Comparison of ENCODE assay signal across 27 cellular contexts in the genomic region with DNA sequence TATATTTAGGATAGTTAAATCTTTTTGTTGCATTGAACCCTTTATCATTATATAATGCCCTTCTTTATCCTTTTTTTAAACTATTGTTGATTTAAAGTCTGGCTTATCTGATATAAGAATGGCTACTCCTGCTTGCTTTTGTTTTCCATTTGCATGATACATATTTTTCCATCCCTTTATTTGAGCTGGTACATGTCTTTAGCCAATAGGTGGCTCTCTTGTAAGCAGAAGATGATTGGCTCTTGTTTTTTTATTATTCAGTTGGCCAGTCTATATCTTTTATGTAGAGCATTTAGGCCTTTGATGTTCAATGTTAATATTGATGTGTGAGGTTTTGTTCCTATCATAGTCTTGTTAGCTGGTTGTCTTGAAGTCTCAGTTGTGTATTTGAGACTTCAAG.
DNase-seq lines count a peak whose midpoint lies in the region; FAIRE-seq and TF ChIP-seq lines count a peak whose summit lies in the region.
"Had no signal": no experiment of that assay in that cellular context is flagged by ENCODE, and none has a peak within 500 bp of the region (broad histone marks: within the 10 kb centered on the region; RNA-seq: fewer than 3 reads in every experiment).

No MANE protein-coding gene starts in this region.

- no peak for FAIRE-seq in kidney (lab: Jason Lieb, UNC)
- FAIRE-seq: pancreas had no signal

- H2AFZ ChIP-seq in OCI-LY1 (ENCODE audit: low read length) = no peak overlapping the region

- H3K9me3 ChIP-seq in A673 (ENCODE audit: low read depth, low read length, poor library complexity, severe bottlenecking) = no peaks in the 10 kb centered on the region
- no peaks in the 10 kb centered on the region for H3K9me3 ChIP-seq in OCI-LY1 (ENCODE audit: low read length)
- no peaks in the 10 kb centered on the region for H3K9me3 ChIP-seq in kidney (ENCODE audit: control insufficient read depth in 1 of 2, low read length in 2 of 2)
- H3K9me3 ChIP-seq: gastrocnemius medialis, pancreas had no signal

- H3K4me2 ChIP-seq in OCI-LY1 (ENCODE audit: low read length) = no peak overlapping the region

- POLR2A ChIA-PET in A673 (lab: Charles Lee; ENCODE audit: low non-redundant PET) = no interaction called here

- H3K79me2 ChIP-seq in OCI-LY1 (ENCODE audit: insufficient read depth, low read length) = no peaks in the 10 kb centered on the region

- DNase-seq in A673 (ENCODE audit: low spot score) (no peak), choroid plexus epithelial cell (ENCODE audit: low read depth) (peak; percentile 1), SK-N-DZ (ENCODE audit: low spot score) (no peak), kidney (no peak)
- DNase-seq in activated CD4-positive, alpha-beta T cell treated with anti-CD3 and anti-CD28 coated beads for 4 hours = no peak
- DNase-seq: activated CD4-positive, alpha-beta memory T cell treated with anti-CD3 and anti-CD28 coated beads for 36 hours; activated CD8-positive, alpha-beta memory T cell treated with anti-CD3 and anti-CD28 coated beads, Interleukin-2, amount 50 U/mL, for 48 hours; cortex of kidney; effector memory CD8-positive, alpha-beta T cell; EL; gastrocnemius medialis; hippocampal formation; mesenchymal stem cell; NCI-H1436 treated with DMSO at 0.1 percent for 48 hours; NCI-H2107; NCI-H446; NCI-H82; pancreas; retina; Right ventricle myocardium superior; stimulated activated naive CD8-positive, alpha-beta T cell treated with anti-CD3 and anti-CD28 coated beads, Interleukin-15, amount 100 ng/mL, for 72 hours; T-cell had no signal

- H3K27ac ChIP-seq in A673 (ENCODE audit: low read depth, low read length, poor library complexity, severe bottlenecking) (no peak overlapping the region), OCI-LY1 (ENCODE audit: low read depth, low read length, poor library complexity, severe bottlenecking) (no peak overlapping the region), kidney (ENCODE audit: low read depth in 2 of 2, low read length in 2 of 2) (no peak overlapping the region)
- H3K27ac ChIP-seq: breast epithelium, gastrocnemius medialis, pancreas, skin epidermis, tibial nerve had no signal

- intact Hi-C loops in A673 (cut with micrococcal nuclease; ENCODE audit: unreplicated experiment) (no loop called here), kidney (cut with DNase I) (no loop called here)

- no TSS peak for BruUV-seq in A673 (replicated peaks; lab: Mats Ljungman, UMichigan)

- no peaks in the 10 kb centered on the region for H3K36me3 ChIP-seq in A673 (ENCODE audit: insufficient read depth, low read length, poor library complexity, severe bottlenecking)
- H3K36me3 ChIP-seq in OCI-LY1 (ENCODE audit: insufficient read depth, low read length) = no peaks in the 10 kb centered on the region
- no peaks in the 10 kb centered on the region for H3K36me3 ChIP-seq in kidney (ENCODE audit: control insufficient read depth in 1 of 2, insufficient read depth in 2 of 2, low read length in 2 of 2)
- H3K36me3 ChIP-seq: breast epithelium, gastrocnemius medialis, pancreas, tibial nerve had no signal

- H3K4me1 ChIP-seq in A673 (ENCODE audit: insufficient read depth, low read length, poor library complexity, severe bottlenecking) (no peaks in the 10 kb centered on the region), OCI-LY1 (ENCODE audit: insufficient read depth, low read length, severe bottlenecking) (no peaks in the 10 kb centered on the region), kidney (ENCODE audit: control insufficient read depth in 1 of 2, insufficient read depth in 1 of 2, low read depth in 1 of 2, low read length in 2 of 2) (no peaks in the 10 kb centered on the region)
- H3K4me1 ChIP-seq: breast epithelium, gastrocnemius medialis, pancreas, tibial nerve had no signal

- CTCF ChIA-PET in A673 (lab: Charles Lee) = interaction anchor here (1.0 to 1.1 kb wide), 2 partner anchors 12 to 1070 kb away, joined by 4 read pairs; no protein-coding TSS in a partner anchor

- no peaks in the 10 kb centered on the region for H4K20me1 ChIP-seq in OCI-LY1 (ENCODE audit: insufficient read depth, low read length)

- H3K27me3 ChIP-seq in A673 (replicated peaks; ENCODE audit: insufficient read depth, low read depth, low read length, poor library complexity) (no peaks in the 10 kb centered on the region), OCI-LY1 (ENCODE audit: insufficient read depth, low read length) (no peaks in the 10 kb centered on the region)
- H3K27me3 ChIP-seq: breast epithelium, gastrocnemius medialis, pancreas, tibial nerve had no signal

- no peak overlapping the region for H3K9ac ChIP-seq in OCI-LY1 (ENCODE audit: low read length)
- no peak overlapping the region for H3K9ac ChIP-seq in kidney (ENCODE audit: low read length in 2 of 2)

- no peak overlapping the region for H3K4me3 ChIP-seq in A673 (ENCODE audit: low read depth, low read length, poor library complexity, severe bottlenecking)
- H3K4me3 ChIP-seq in OCI-LY1 (ENCODE audit: low read depth, low read length, poor library complexity, severe bottlenecking) = no peak overlapping the region
- no peak overlapping the region for H3K4me3 ChIP-seq in choroid plexus epithelial cell (ENCODE audit: low read depth, low read length)
- no peak overlapping the region for H3K4me3 ChIP-seq in kidney (ENCODE audit: low read length in 2 of 2)
- H3K4me3 ChIP-seq: breast epithelium, gastrocnemius medialis, pancreas, skin epidermis, tibial nerve had no signal

- H3F3A ChIP-seq in OCI-LY1 (ENCODE audit: insufficient read depth, low read length) = no peaks in the 10 kb centered on the region

- H3K9me2 ChIP-seq in OCI-LY1 (ENCODE audit: low read depth, low read length) = no peaks in the 10 kb centered on the region

- TF ChIP-seq CTCF in A673 (conservative IDR thresholded peaks at IDR 0.05; ENCODE audit: low read depth, low read length) (peak; percentile 24; the same call in 1 of the 2 replicates), GM12872 (IDR thresholded peaks at IDR 0.05; ENCODE audit: insufficient read depth, low read depth, low read length) (peak; percentile 8; the same call in 1 of the 3 replicates), OCI-LY1 (IDR thresholded peaks at IDR 0.05; ENCODE audit: low read length) (peak; percentile 42; the same call in 1 of the 2 replicates), choroid plexus epithelial cell (conservative IDR thresholded peaks at IDR 0.05; ENCODE audit: low read depth, low read length) (no peak), kidney (IDR thresholded peaks at IDR 0.05; ENCODE audit: borderline replicate concordance, extremely low read depth, insufficient read depth) (no peak)

Comparison
In these comparisons a context has a peak if more than half of its experiments do, and no peak if none do; other contexts are left out.
1. CTCF ChIP-seq: peak in A673 (single experiment), GM12872 (single experiment) and OCI-LY1 (single experiment); none in choroid plexus epithelial cell (single experiment) and kidney (single experiment).